ENCODE assay signal across 15 cellular contexts in the genomic region with DNA sequence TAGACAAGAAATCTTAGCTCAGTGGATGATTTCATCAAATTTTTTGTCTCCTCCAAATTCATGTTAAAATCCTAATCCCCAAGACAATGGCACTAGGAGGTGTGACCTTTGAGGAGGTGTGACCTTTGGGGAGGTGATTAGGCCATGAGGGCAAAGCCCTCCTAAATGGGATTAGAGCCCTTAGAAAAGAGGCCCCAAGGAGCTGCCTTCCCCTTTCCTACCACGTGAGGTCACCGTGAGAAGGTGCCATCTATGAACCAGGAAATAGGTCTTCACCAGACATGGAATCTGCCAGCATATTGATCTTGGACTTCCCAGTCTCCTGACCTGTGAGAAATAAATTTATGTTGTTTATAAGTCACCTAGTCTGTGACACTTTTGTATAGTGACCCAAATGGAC.
A peak's percentile ranks its signal among the peaks of the same experiment; 100 is the strongest.
DNase-seq lines count a peak whose midpoint lies in the region; ATAC-seq, FAIRE-seq and TF ChIP-seq lines count a peak whose summit lies in the region.
"Had no signal": no experiment of that assay in that cellular context is flagged by ENCODE, and none has a peak within 500 bp of the region (broad histone marks: within the 10 kb centered on the region; RNA-seq: fewer than 3 reads in every experiment).

No MANE protein-coding gene starts in this region.

- H3K4me3 ChIP-seq in HFF-Myc (replicated peaks; ENCODE audit: low read depth, low read length) = no peak overlapping the region
- no peak overlapping the region for H3K4me3 ChIP-seq in ascending aorta
- H3K4me3 ChIP-seq in psoas muscle = no peak overlapping the region
- no peak overlapping the region for H3K4me3 ChIP-seq in upper lobe of right lung
- H3K4me3 ChIP-seq: body of pancreas had no signal

- H3K27ac ChIP-seq in ascending aorta (no peak overlapping the region), psoas muscle (no peak overlapping the region), upper lobe of right lung (no peak overlapping the region)
- H3K27ac ChIP-seq: body of pancreas, parathyroid adenoma had no signal

- intact Hi-C loops in ascending aorta (cut with DNase I) (no loop called here), psoas muscle (cut with DNase I) (no loop called here), upper lobe of right lung (cut with DNase I) (no loop called here)

- no peaks in the 10 kb centered on the region for H3K27me3 ChIP-seq in ascending aorta
- H3K27me3 ChIP-seq in psoas muscle (ENCODE audit: insufficient read depth in 3 of 3, low read length in 2 of 3) = peaks cover 0 to 24% (median 2%) of the 10 kb centered on the region in 3 donors
- peaks cover 14% of the 10 kb centered on the region for H3K27me3 ChIP-seq in upper lobe of right lung
- H3K27me3 ChIP-seq: body of pancreas had no signal

- WGBS in psoas muscle, 3 donors = 73 to 81% (median 81%) methylated on average over 2 of the region's 2 CpGs

- no peaks in the 10 kb centered on the region for H3K36me3 ChIP-seq in ascending aorta
- no peaks in the 10 kb centered on the region for H3K36me3 ChIP-seq in psoas muscle (ENCODE audit: insufficient read depth in 1 of 2, low read depth in 1 of 2)
- H3K36me3 ChIP-seq in upper lobe of right lung = no peaks in the 10 kb centered on the region

- H3K9me3 ChIP-seq in ascending aorta (no peaks in the 10 kb centered on the region), psoas muscle (no peaks in the 10 kb centered on the region), upper lobe of right lung (no peaks in the 10 kb centered on the region)
- H3K9me3 ChIP-seq: body of pancreas had no signal

- ATAC-seq in psoas muscle = no peak
- no peak for ATAC-seq in upper lobe of right lung
- ATAC-seq: body of pancreas had no signal

- no peaks in the 10 kb centered on the region for H3K4me1 ChIP-seq in ascending aorta
- no peaks in the 10 kb centered on the region for H3K4me1 ChIP-seq in psoas muscle
- no peaks in the 10 kb centered on the region for H3K4me1 ChIP-seq in upper lobe of right lung
- H3K4me1 ChIP-seq: parathyroid adenoma had no signal

- DNase-seq in D721Med (ENCODE audit: insufficient read length, low spot score) (no peak), HFF-Myc (ENCODE audit: extremely low read depth, low read depth) (no peak), RKO (ENCODE audit: low spot score) (peak; percentile 12), iPS-NIHi11 (ENCODE audit: low spot score) (peak; percentile 20), SKM-1 treated with dmso at 0.1 percent for 144 hours (lab: John Stamatoyannopoulos, UW; ENCODE audit: unreplicated experiment) (no peak), ascending aorta (ENCODE audit: low spot score in 2 of 2) (no peak), psoas muscle (no peak), upper lobe of right lung (no peak)
- DNase-seq: activated CD4-positive, alpha-beta T cell treated with anti-CD3 and anti-CD28 coated beads, Interleukin-2, amount 50 U/mL, for 48 hours; activated effector memory CD4-positive, alpha-beta T cell treated with Interleukin-2 at 50 U/mL for 16 hours; body of pancreas; hippocampal formation; NCI-H446; stimulated activated CD4-positive, alpha-beta T cell treated with anti-CD3 and anti-CD28 coated beads, Interleukin-1b, Interleukin-23, amount 100 ng/mL, for 48 hours had no signal

- no peak for FAIRE-seq in D721Med (lab: Jason Lieb, UNC)

- TF ChIP-seq CTCF in D721Med (IDR thresholded peaks at IDR 0.05; ENCODE audit: insufficient read depth, missing control alignments) (peak; percentile 9), HFF-Myc (IDR thresholded peaks at IDR 0.05; ENCODE audit: low read depth, low read length, missing control alignments) (peak; percentile 11), ascending aorta (IDR thresholded peaks at IDR 0.05) (no peak), psoas muscle (IDR thresholded peaks at IDR 0.05) (no peak), upper lobe of right lung (IDR thresholded peaks at IDR 0.05) (no peak)

Comparison
In these comparisons a context has a peak if more than half of its experiments do, and no peak if none do; other contexts are left out.
1. DNase-seq: peak in RKO (single experiment) and iPS-NIHi11 (single experiment); none in D721Med (single experiment), HFF-Myc (single experiment), SKM-1 treated with dmso at 0.1 percent for 144 hours (single experiment), ascending aorta (0 of 2), psoas muscle (0 of 2) and upper lobe of right lung (single experiment).
2. CTCF ChIP-seq: peak in D721Med (single experiment) and HFF-Myc (single experiment); none in ascending aorta (0 of 3), psoas muscle (single experiment) and upper lobe of right lung (single experiment).